24 cellular contexts compared by ENCODE assay signal in genomic region chr12:3834774-3835173, GRCh38.
"Had no signal": no experiment of that assay in that cellular context is flagged by ENCODE, and none has a peak within 500 bp of the region (broad histone marks: within the 10 kb centered on the region; RNA-seq: fewer than 3 reads in every experiment).

No MANE protein-coding gene starts in this region.

- H3K4me1 ChIP-seq: foreskin keratinocyte had no signal

- H3K4me3 ChIP-seq: pancreas, sigmoid colon, thoracic aorta, upper lobe of left lung had no signal

- H3K27ac Mint-ChIP-seq: activated B cell treated with CpG ODN at 0.5 μM for 24 hours; activated CD4-positive, alpha-beta T cell treated with anti-CD3 and anti-CD28 coated beads for 36 hours; activated naive CD8-positive, alpha-beta T cell treated with anti-CD3 and anti-CD28 coated beads for 36 hours; activated T-helper 2 cell treated with anti-CD3 and anti-CD28 coated beads, Interferon-gamma antibody, Interleukin-2, Interleukin-4, amounts not matched to agents 10 μg/mL and 5 μg/mL and 100 μg/mL, durations not matched to agents 14 hours and 24 hours and 36 hours; memory B cell; natural killer cell treated with Interleukin-12 subunit alpha and Interleukin-12 subunit beta and Interleukin-15 and Interleukin-18, amount 100 ng/mL, for 72 hours; T-helper 1 cell treated with Interleukin-12 subunit alpha and Interleukin-12 subunit beta and Interleukin-4 antibody, amounts not matched to agents 30 μg/mL and 1 μg/mL, for 36 hours had no signal

- H3K27me3 ChIP-seq: pancreas, sigmoid colon, upper lobe of left lung had no signal

- H3K9me3 ChIP-seq: neutrophil, pancreas, sigmoid colon, thoracic aorta, upper lobe of left lung had no signal

- H3K9me3 Mint-ChIP-seq: activated B cell treated with CpG ODN at 0.5 μM for 24 hours; activated T-cell treated with anti-CD3 and anti-CD28 coated beads, Interleukin-2, amount 50 U/mL, for 24 hours; activated T-helper 2 cell treated with anti-CD3 and anti-CD28 coated beads, Interferon-gamma antibody, Interleukin-2, Interleukin-4, amounts not matched to agents 10 μg/mL and 5 μg/mL and 100 μg/mL, durations not matched to agents 14 hours and 24 hours and 36 hours; memory B cell; natural killer cell treated with Interleukin-12 subunit alpha and Interleukin-12 subunit beta and Interleukin-15 and Interleukin-18, amount 100 ng/mL, for 72 hours; T-helper 1 cell treated with Interleukin-12 subunit alpha and Interleukin-12 subunit beta and Interleukin-4 antibody, amounts not matched to agents 30 μg/mL and 1 μg/mL, for 36 hours had no signal

- H3K27me3 Mint-ChIP-seq: activated B cell treated with CpG ODN at 0.5 μM for 24 hours; activated CD4-positive, alpha-beta T cell treated with anti-CD3 and anti-CD28 coated beads for 36 hours; activated naive CD8-positive, alpha-beta T cell treated with anti-CD3 and anti-CD28 coated beads for 36 hours; activated T-cell treated with anti-CD3 and anti-CD28 coated beads, Interleukin-2, amount 50 U/mL, for 24 hours; memory B cell; natural killer cell treated with Interleukin-12 subunit alpha and Interleukin-12 subunit beta and Interleukin-15 and Interleukin-18, amount 100 ng/mL, for 72 hours had no signal

- H3K4me3 Mint-ChIP-seq: activated B cell treated with CpG ODN at 0.5 μM for 24 hours; activated CD4-positive, alpha-beta T cell treated with anti-CD3 and anti-CD28 coated beads for 36 hours; activated naive CD8-positive, alpha-beta T cell treated with anti-CD3 and anti-CD28 coated beads for 36 hours; activated T-cell treated with anti-CD3 and anti-CD28 coated beads, Interleukin-2, amount 50 U/mL, for 24 hours; memory B cell; natural killer cell treated with Interleukin-12 subunit alpha and Interleukin-12 subunit beta and Interleukin-15 and Interleukin-18, amount 100 ng/mL, for 72 hours; T-helper 1 cell treated with Interleukin-12 subunit alpha and Interleukin-12 subunit beta and Interleukin-4 antibody, amounts not matched to agents 30 μg/mL and 1 μg/mL, for 36 hours had no signal

- DNase-seq: activated B cell treated with CpG ODN at 0.5 μM for 24 hours; activated CD4-positive, alpha-beta T cell treated with anti-CD3 and anti-CD28 coated beads for 36 hours; activated CD4-positive, alpha-beta T cell treated with anti-CD3 and anti-CD28 coated beads, Interleukin-2, amount 50 U/mL, for 4 hours; activated CD8-positive, alpha-beta memory T cell treated with anti-CD3 and anti-CD28 coated beads for 24 hours; activated CD8-positive, alpha-beta memory T cell treated with anti-CD3 and anti-CD28 coated beads, Interleukin-2, amount 50 U/mL, for 4 hours; activated naive CD4-positive, alpha-beta T cell; activated naive CD8-positive, alpha-beta T cell treated with anti-CD3 and anti-CD28 coated beads for 36 hours; activated T-cell treated with anti-CD3 and anti-CD28 coated beads, Interleukin-2, amount 50 U/mL, for 24 hours; amygdala; dermis blood vessel endothelial cell; effector CD8-positive, alpha-beta T cell; foreskin keratinocyte; hippocampal formation; pancreas; sigmoid colon; stimulated activated CD4-positive, alpha-beta T cell treated with anti-CD3 and anti-CD28 coated beads, Interleukin-2, amount 100 ng/mL, for 48 hours; stimulated activated naive CD4-positive, alpha-beta T cell; upper lobe of left lung had no signal

- H3K27ac ChIP-seq: foreskin keratinocyte, neutrophil, pancreas, thoracic aorta, upper lobe of left lung had no signal

- ATAC-seq: activated CD4-positive, alpha-beta T cell treated with anti-CD3 and anti-CD28 coated beads for 36 hours; foreskin keratinocyte; natural killer cell treated with Interleukin-12 subunit alpha and Interleukin-12 subunit beta and Interleukin-15 and Interleukin-18, amount 100 ng/mL, for 72 hours had no signal

- H3K36me3 ChIP-seq: pancreas, thoracic aorta, upper lobe of left lung had no signal
